ENCODE assay signal across 16 cellular contexts in genomic region chr7:106774213-106774767, GRCh38.
DNase-seq lines count a peak whose midpoint lies in the region; ATAC-seq, FAIRE-seq and TF ChIP-seq lines count a peak whose summit lies in the region.
"Had no signal": no experiment of that assay in that cellular context is flagged by ENCODE, and none has a peak within 500 bp of the region (broad histone marks: within the 10 kb centered on the region; RNA-seq: fewer than 3 reads in every experiment).

No MANE protein-coding gene starts in this region.

- H3K9ac ChIP-seq in IMR-90 (ENCODE audit: low read depth, low read length) = no peak overlapping the region
- H3K9ac ChIP-seq in kidney (ENCODE audit: low read length in 2 of 2) = no peak overlapping the region

- H3K4me3 Mint-ChIP-seq in activated naive CD8-positive, alpha-beta T cell = no peak overlapping the region
- no peak overlapping the region for H3K4me3 Mint-ChIP-seq in activated naive CD8-positive, alpha-beta T cell treated with anti-CD3 and anti-CD28 coated beads for 36 hours
- H3K4me3 Mint-ChIP-seq in stimulated activated effector memory CD8-positive, alpha-beta T cell treated with anti-CD3 and anti-CD28 coated beads, Interleukin-12 subunit alpha, Interleukin-12 subunit beta, amount 100 ng/mL, for 72 hours = no peak overlapping the region
- no peak overlapping the region for H3K4me3 Mint-ChIP-seq in osteocyte (ENCODE audit: unreplicated experiment)
- H3K4me3 Mint-ChIP-seq: B cell; CD4-positive, alpha-beta T cell had no signal

- no peaks in the 10 kb centered on the region for H3K27me3 Mint-ChIP-seq in activated naive CD8-positive, alpha-beta T cell
- no peaks in the 10 kb centered on the region for H3K27me3 Mint-ChIP-seq in activated naive CD8-positive, alpha-beta T cell treated with anti-CD3 and anti-CD28 coated beads for 36 hours
- H3K27me3 Mint-ChIP-seq in osteocyte (ENCODE audit: unreplicated experiment) = no peaks in the 10 kb centered on the region

- no peaks in the 10 kb centered on the region for H3K36me3 ChIP-seq in IMR-90 (ENCODE audit: control insufficient read depth, insufficient read depth, low read length)
- no peaks in the 10 kb centered on the region for H3K36me3 ChIP-seq in brain microvascular endothelial cell (replicated peaks)
- H3K36me3 ChIP-seq in kidney (ENCODE audit: control insufficient read depth in 1 of 2, insufficient read depth in 2 of 2, low read length in 2 of 2) = no peaks in the 10 kb centered on the region
- H3K36me3 ChIP-seq: MG63 had no signal

- no peak overlapping the region for H3K27ac ChIP-seq in IMR-90 (ENCODE audit: insufficient read depth, low read length)
- peak overlapping the region; percentile 84 for H3K27ac ChIP-seq in brain microvascular endothelial cell
- H3K27ac ChIP-seq in kidney (ENCODE audit: low read depth in 2 of 2, low read length in 2 of 2) = no peak overlapping the region

- peaks cover 0 to 24% of the 10 kb centered on the region in 2 experiments; a peak in 2 of 4 replicates for H3K79me1 ChIP-seq in IMR-90 (ENCODE audit: low read depth in 1 of 2, low read length in 2 of 2)

- H3K9me1 ChIP-seq in IMR-90 (ENCODE audit: insufficient read depth, low read length) = peaks cover 7% of the 10 kb centered on the region

- H2BK120ac ChIP-seq in IMR-90 (ENCODE audit: low read depth, low read length) = peak overlapping the region; percentile 93

- no peak overlapping the region for H2AK9ac ChIP-seq in IMR-90 (replicated peaks; ENCODE audit: low read depth, low read length, poor library complexity)

- POLR2A ChIA-PET in IMR-90 (lab: Charles Lee; ENCODE audit: unreplicated experiment) = interaction anchor here (0.6 kb wide), 1 partner anchor 12 kb away, joined by 3 read pairs; no protein-coding TSS in a partner anchor

- H3K18ac ChIP-seq in IMR-90 (ENCODE audit: low read depth, low read length) = peak overlapping the region; percentile 47; the same call in 1 of the 2 replicates

- peak overlapping the region; percentile 71 for H3K4ac ChIP-seq in IMR-90 (ENCODE audit: low read depth, low read length)

- H4K8ac ChIP-seq in IMR-90 (ENCODE audit: low read depth in 2 of 2, low read length in 2 of 2) = peak overlapping the region; percentile 60 to 80; a peak in 2 of 4 replicates

- H3K9me3 Mint-ChIP-seq in activated naive CD8-positive, alpha-beta T cell (ENCODE audit: low read depth) = peaks cover 4% of the 10 kb centered on the region
- H3K9me3 Mint-ChIP-seq in activated naive CD8-positive, alpha-beta T cell treated with anti-CD3 and anti-CD28 coated beads for 36 hours = peaks cover 6% of the 10 kb centered on the region
- peaks cover 3% of the 10 kb centered on the region for H3K9me3 Mint-ChIP-seq in stimulated activated effector memory CD8-positive, alpha-beta T cell treated with anti-CD3 and anti-CD28 coated beads, Interleukin-12 subunit alpha, Interleukin-12 subunit beta, amount 100 ng/mL, for 72 hours
- no peaks in the 10 kb centered on the region for H3K9me3 Mint-ChIP-seq in osteocyte (ENCODE audit: unreplicated experiment)
- H3K9me3 Mint-ChIP-seq: CD4-positive, alpha-beta T cell had no signal

- no peak for TF ChIP-seq POLR2A in IMR-90 (IDR thresholded peaks at IDR 0.05; ENCODE audit: low read depth, low read length)

- H3K23ac ChIP-seq in IMR-90 (ENCODE audit: low read depth, low read length) = no peak overlapping the region; the same call in 1 of the 2 replicates

- H4K91ac ChIP-seq in IMR-90 (ENCODE audit: insufficient read depth, low read depth, low read length) = peak overlapping the region; percentile 87

- TF ChIP-seq RAD21 in IMR-90 (IDR thresholded peaks at IDR 0.05; ENCODE audit: low read length) = no peak

- H3K4me1 Mint-ChIP-seq in activated naive CD8-positive, alpha-beta T cell (ENCODE audit: low read depth) = peaks cover 54% of the 10 kb centered on the region
- peaks cover 29% of the 10 kb centered on the region for H3K4me1 Mint-ChIP-seq in activated naive CD8-positive, alpha-beta T cell treated with anti-CD3 and anti-CD28 coated beads for 36 hours
- H3K4me1 Mint-ChIP-seq in stimulated activated effector memory CD8-positive, alpha-beta T cell treated with anti-CD3 and anti-CD28 coated beads, Interleukin-12 subunit alpha, Interleukin-12 subunit beta, amount 100 ng/mL, for 72 hours = peaks cover 27% of the 10 kb centered on the region
- peaks cover 44% of the 10 kb centered on the region for H3K4me1 Mint-ChIP-seq in osteocyte (ENCODE audit: unreplicated experiment)
- H3K4me1 Mint-ChIP-seq: B cell had no signal

- H3K27ac Mint-ChIP-seq in activated naive CD8-positive, alpha-beta T cell = peak overlapping the region; percentile 96
- H3K27ac Mint-ChIP-seq in activated naive CD8-positive, alpha-beta T cell treated with anti-CD3 and anti-CD28 coated beads for 36 hours = no peak overlapping the region
- H3K27ac Mint-ChIP-seq in stimulated activated effector memory CD8-positive, alpha-beta T cell treated with anti-CD3 and anti-CD28 coated beads, Interleukin-12 subunit alpha, Interleukin-12 subunit beta, amount 100 ng/mL, for 72 hours = peak overlapping the region; percentile 10
- no peak overlapping the region for H3K27ac Mint-ChIP-seq in osteocyte (ENCODE audit: unreplicated experiment)
- H3K27ac Mint-ChIP-seq: B cell; CD4-positive, alpha-beta T cell had no signal

- no peak overlapping the region for H3K4me2 ChIP-seq in IMR-90 (ENCODE audit: low read depth, low read length)

- no peak for TF ChIP-seq CTCF in IMR-90 (conservative IDR thresholded peaks at IDR 0.05; ENCODE audit: low read depth, low read length)
- no peak for TF ChIP-seq CTCF in brain microvascular endothelial cell (IDR thresholded peaks at IDR 0.05; ENCODE audit: low read depth, low read length, missing control alignments)
- TF ChIP-seq CTCF in osteocyte (IDR thresholded peaks at IDR 0.05) = no peak
- no peak for TF ChIP-seq CTCF in kidney (IDR thresholded peaks at IDR 0.05; ENCODE audit: borderline replicate concordance, extremely low read depth, insufficient read depth)
- no peak for TF ChIP-seq CTCF in foreskin fibroblast (IDR thresholded peaks at IDR 0.05; ENCODE audit: low read depth, low read length)

- H2BK15ac ChIP-seq in IMR-90 (ENCODE audit: low read depth, low read length) = peak overlapping the region; percentile 94; the same call in 2 of the 3 replicates

- peak overlapping the region; percentile 39; the same call in 1 of the 2 replicates for H3K56ac ChIP-seq in IMR-90 (ENCODE audit: extremely low read depth, insufficient read depth, low read length)

- H3K14ac ChIP-seq in IMR-90 (replicated peaks; ENCODE audit: low read depth, low read length) = peak overlapping the region; percentile 81

- no peaks in the 10 kb centered on the region for H3K9me3 ChIP-seq in IMR-90 (ENCODE audit: control insufficient read depth, insufficient read depth, low read length)
- H3K9me3 ChIP-seq in kidney (ENCODE audit: control insufficient read depth in 1 of 2, low read length in 2 of 2) = no peaks in the 10 kb centered on the region
- H3K9me3 ChIP-seq: MG63 had no signal

- no peak for ATAC-seq in IMR-90 (ENCODE audit: low read depth)
- no peak for ATAC-seq in stimulated activated effector memory CD8-positive, alpha-beta T cell treated with anti-CD3 and anti-CD28 coated beads, Interleukin-12 subunit alpha, Interleukin-12 subunit beta, amount 100 ng/mL, for 72 hours

- H3K27me3 ChIP-seq in IMR-90 (ENCODE audit: control insufficient read depth, insufficient read depth, low read length) = no peaks in the 10 kb centered on the region
- no peaks in the 10 kb centered on the region for H3K27me3 ChIP-seq in brain microvascular endothelial cell (replicated peaks)
- H3K27me3 ChIP-seq: MG63 had no signal

- H3K4me1 ChIP-seq in IMR-90 (ENCODE audit: control insufficient read depth, insufficient read depth, low read length) (peaks cover 18% of the 10 kb centered on the region), kidney (ENCODE audit: control insufficient read depth in 1 of 2, insufficient read depth in 1 of 2, low read depth in 1 of 2, low read length in 2 of 2) (peaks cover 1 to 2% of the 10 kb centered on the region in 2 donors)

- H2AK5ac ChIP-seq in IMR-90 (ENCODE audit: low read depth, low read length) = peak overlapping the region; percentile 88

- H4K20me1 ChIP-seq in IMR-90 (ENCODE audit: insufficient read depth, low read length) = no peaks in the 10 kb centered on the region

- H2BK20ac ChIP-seq in IMR-90 (ENCODE audit: low read depth, low read length) = peak overlapping the region; percentile 87; the same call in 1 of the 2 replicates

- peak overlapping the region; percentile 99 for H2BK5ac ChIP-seq in IMR-90 (ENCODE audit: low read depth, low read length, poor library complexity, severe bottlenecking)

- no peak overlapping the region for H3K4me3 ChIP-seq in IMR-90 (ENCODE audit: insufficient read depth, low read depth, low read length)
- no peak overlapping the region for H3K4me3 ChIP-seq in brain microvascular endothelial cell (ENCODE audit: low read depth, low read length)
- no peak overlapping the region for H3K4me3 ChIP-seq in kidney (ENCODE audit: low read length in 2 of 2)
- no peak overlapping the region for H3K4me3 ChIP-seq in foreskin fibroblast (ENCODE audit: low read depth in 1 of 2, low read length in 2 of 2)
- H3K4me3 ChIP-seq: MG63 had no signal

- no CpG with 5 or more reads among the region's 4 CpGs for WGBS in IMR-90 (ENCODE audit: extremely low coverage in 2 of 2, insufficient read length in 1 of 2), 2 experiments

- no peaks in the 10 kb centered on the region for H3K36me3 Mint-ChIP-seq in activated naive CD8-positive, alpha-beta T cell
- peaks cover 8% of the 10 kb centered on the region for H3K36me3 Mint-ChIP-seq in activated naive CD8-positive, alpha-beta T cell treated with anti-CD3 and anti-CD28 coated beads for 36 hours
- peaks cover 4% of the 10 kb centered on the region for H3K36me3 Mint-ChIP-seq in stimulated activated effector memory CD8-positive, alpha-beta T cell treated with anti-CD3 and anti-CD28 coated beads, Interleukin-12 subunit alpha, Interleukin-12 subunit beta, amount 100 ng/mL, for 72 hours
- no peaks in the 10 kb centered on the region for H3K36me3 Mint-ChIP-seq in osteocyte (ENCODE audit: unreplicated experiment)

- CTCF ChIA-PET in IMR-90 (lab: Yijun Ruan, JAX) = no interaction called here

- no peak for DNase-seq in activated naive CD8-positive, alpha-beta T cell treated with anti-CD3 and anti-CD28 coated beads for 36 hours
- DNase-seq in IMR-90 (no peak), brain microvascular endothelial cell (no peak), osteocyte (ENCODE audit: extremely low spot score, unreplicated experiment) (no peak), kidney (no peak), foreskin fibroblast (no peak)
- DNase-seq in stimulated activated effector memory CD8-positive, alpha-beta T cell treated with anti-CD3 and anti-CD28 coated beads, Interleukin-12 subunit alpha, Interleukin-12 subunit beta, amount 100 ng/mL, for 72 hours (ENCODE audit: low spot score in 2 of 2) = no peak
- DNase-seq: CD4-positive, alpha-beta T cell; MG63; NCI-H1105; NCI-H1694 treated with DMSO at 0.1 percent for 48 hours; NCI-H446; NCI-H748 treated with DMSO at 0.1 percent for 48 hours; SIG-M5 had no signal

- H4K5ac ChIP-seq in IMR-90 (ENCODE audit: low read depth, low read length) = peak overlapping the region; percentile 13; the same call in 1 of the 2 replicates

- H2AFZ ChIP-seq in IMR-90 (replicated peaks; ENCODE audit: low read length, poor library complexity) = no peak overlapping the region

- FAIRE-seq in kidney (lab: Jason Lieb, UNC) = no peak

- in situ Hi-C loops in IMR-90 (cut with MboI; ENCODE audit: low sequenced_read_pairs) = no loop called here
- in situ Hi-C loops in brain microvascular endothelial cell (cut with HindIII; ENCODE audit: low pct_ligation_motif_present, low sequenced_read_pairs) = no loop called here

- BruUV-seq in IMR-90 (replicated peaks; lab: Mats Ljungman, UMichigan) = no TSS peak

- dilution Hi-C loops in IMR-90 (cut with HindIII; ENCODE audit: low sequenced_read_pairs, unreplicated experiment) = no loop called here

- intact Hi-C loops in IMR-90 (cut with micrococcal nuclease) = no loop called here
- intact Hi-C loops in kidney (cut with DNase I) = no loop called here

Comparison
In these comparisons a context has a peak if more than half of its experiments do, and no peak if none do; other contexts are left out.
1. H3K27ac Mint-ChIP-seq: peak in activated naive CD8-positive, alpha-beta T cell (single experiment) and stimulated activated effector memory CD8-positive, alpha-beta T cell treated with anti-CD3 and anti-CD28 coated beads, Interleukin-12 subunit alpha, Interleukin-12 subunit beta, amount 100 ng/mL, for 72 hours (single experiment); none in activated naive CD8-positive, alpha-beta T cell treated with anti-CD3 and anti-CD28 coated beads for 36 hours (single experiment) and osteocyte (single experiment).